17 cellular contexts compared by ENCODE assay signal in the genomic region with DNA sequence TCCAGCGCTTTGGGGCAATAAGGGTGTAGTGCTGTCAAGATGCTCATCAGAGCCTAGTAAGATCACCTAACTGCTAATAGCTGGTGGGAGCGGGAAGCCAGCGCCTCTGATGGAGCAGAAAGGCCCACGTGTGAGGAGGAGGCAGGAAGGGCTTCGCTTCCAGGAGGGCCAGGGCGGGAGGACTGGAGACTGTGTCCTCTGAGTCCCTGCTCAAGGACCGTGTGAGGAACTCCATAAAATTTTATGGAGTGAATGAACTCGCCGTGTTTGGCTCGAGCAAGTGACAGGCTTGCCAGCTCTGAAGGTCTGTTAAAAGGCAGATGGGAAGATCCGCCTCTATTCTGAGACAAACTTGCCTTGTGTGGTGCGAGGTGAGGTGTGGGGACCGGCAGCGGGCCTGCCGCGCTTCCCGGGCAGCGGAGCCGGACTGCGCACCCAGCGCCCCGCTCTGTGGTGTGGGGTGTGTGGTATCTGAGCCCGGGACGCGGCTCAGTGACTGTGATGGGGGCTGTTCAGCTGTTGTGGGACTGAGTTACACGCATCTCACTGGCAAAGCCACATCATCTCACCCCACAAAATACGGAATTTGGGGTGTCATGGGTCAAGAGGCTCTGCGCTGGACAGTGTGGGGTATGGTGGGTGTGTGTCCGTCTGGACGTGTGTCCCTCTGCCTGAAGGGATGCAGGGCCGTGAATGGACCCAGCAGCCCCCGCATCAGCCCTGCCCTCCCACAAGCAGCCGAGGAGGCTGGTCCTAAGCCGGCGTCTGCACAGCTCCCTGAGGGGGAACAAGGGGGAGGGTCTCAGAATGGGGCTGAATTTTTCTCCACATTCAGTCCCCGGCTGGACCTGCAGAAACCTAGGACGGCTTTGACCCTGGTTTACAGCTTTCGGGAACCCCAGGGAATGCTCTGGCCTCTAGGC.
DNase-seq lines count a peak whose midpoint lies in the region; ATAC-seq and TF ChIP-seq lines count a peak whose summit lies in the region.
"Had no signal": no experiment of that assay in that cellular context is flagged by ENCODE, and none has a peak within 500 bp of the region (broad histone marks: within the 10 kb centered on the region; RNA-seq: fewer than 3 reads in every experiment).

No MANE protein-coding gene starts in this region.

- peak overlapping the region; percentile 39 for H3K4ac ChIP-seq in neuronal stem cell (ENCODE audit: low read length)

- H2BK5ac ChIP-seq in neuronal stem cell (ENCODE audit: low read length), result peak overlapping the region; percentile 48

- H3K14ac ChIP-seq in neuronal stem cell (ENCODE audit: low read length), result peak overlapping the region; percentile 57

- H3K9ac ChIP-seq in BLaER1 treated with 17β-estradiol and CSF1 and Interleukin-3, amounts not matched to agents 10 nM and 100 nM, result peak overlapping the region in 3 of 11 experiments; percentile 14 to 37 (median 28); a peak in 3 of 22 replicates
- H3K9ac ChIP-seq in neuronal stem cell (ENCODE audit: low read depth, low read length, poor library complexity), result peak overlapping the region; percentile 30
- H3K9ac ChIP-seq in Karpas-422 (ENCODE audit: low read length), result no peak overlapping the region

- no peak for TF ChIP-seq CTCF in esophagus squamous epithelium (IDR thresholded peaks at IDR 0.05)

- TF ChIP-seq POLR2A in esophagus squamous epithelium (IDR thresholded peaks at IDR 0.05), result no peak

- no peaks in the 10 kb centered on the region for H3K9me3 ChIP-seq in BLaER1 treated with 17β-estradiol and CSF1 and Interleukin-3, amounts not matched to agents 10 nM and 100 nM (replicated peaks in 1 of 11)
- H3K9me3 ChIP-seq in neuronal stem cell (replicated peaks in 1 of 2; ENCODE audit: control insufficient read depth in 2 of 2, insufficient read depth in 1 of 2, low read depth in 1 of 2, low read length in 2 of 2) (no peaks in the 10 kb centered on the region), Karpas-422 (ENCODE audit: low read length) (no peaks in the 10 kb centered on the region), esophagus squamous epithelium (no peaks in the 10 kb centered on the region)
- H3K9me3 ChIP-seq: heart right ventricle, suprapubic skin had no signal

- peak overlapping the region; percentile 22 for H2BK120ac ChIP-seq in neuronal stem cell (ENCODE audit: low read depth, low read length)

- H3K9me2 ChIP-seq in Karpas-422 (replicated peaks; ENCODE audit: insufficient read depth, low read length), result no peaks in the 10 kb centered on the region

- H3K27ac ChIP-seq in BLaER1 treated with 17β-estradiol and CSF1 and Interleukin-3, amounts not matched to agents 10 nM and 100 nM, result no peak overlapping the region
- H3K27ac ChIP-seq in neuronal stem cell (replicated peaks; ENCODE audit: low read length) (no peak overlapping the region), Karpas-422 (ENCODE audit: low read length) (no peak overlapping the region), esophagus squamous epithelium (no peak overlapping the region)
- H3K27ac ChIP-seq: heart right ventricle, suprapubic skin had no signal

- DNase-seq in DMS79 (lab: John Stamatoyannopoulos, UW) (peak; percentile 68), neuronal stem cell (ENCODE audit: low spot score) (no peak), Karpas-422 (no peak), esophagus squamous epithelium (lab: John Stamatoyannopoulos, UW) (no peak)
- DNase-seq in activated CD8-positive, alpha-beta memory T cell treated with anti-CD3 and anti-CD28 coated beads, Interleukin-2, amount 50 U/mL, for 48 hours, result peak; percentile 43
- DNase-seq: activated gamma-delta T cell; amniotic stem cell; central memory CD4-positive, alpha-beta T cell; DMS153; effector memory CD4-positive, alpha-beta T cell; KBM-7; NCI-H1105; NCI-H2171 had no signal

- no peaks in the 10 kb centered on the region for H4K20me1 ChIP-seq in BLaER1 treated with 17β-estradiol and CSF1 and Interleukin-3, amounts not matched to agents 10 nM and 100 nM
- H4K20me1 ChIP-seq in Karpas-422 (ENCODE audit: insufficient read depth, low read depth, low read length), result no peaks in the 10 kb centered on the region; the same call in 1 of the 2 replicates

- H4K8ac ChIP-seq in neuronal stem cell (ENCODE audit: low read depth, low read length), result no peak overlapping the region

- no CpG with 5 or more reads among the region's 38 CpGs for WGBS in neuronal stem cell (ENCODE audit: extremely low coverage in 2 of 2, insufficient read length in 2 of 2, insufficient replicate concordance in 1 of 2), 2 donors
- WGBS in esophagus squamous epithelium, 2 donors, result 59 to 72% methylated on average over 5 to 12 of the region's 38 CpGs

- H3K27me3 ChIP-seq in BLaER1 treated with 17β-estradiol and CSF1 and Interleukin-3, amounts not matched to agents 10 nM and 100 nM, result peaks cover 0 to 13% (median 5%) of the 10 kb centered on the region in 11 experiments; a peak in 6 of 22 replicates
- H3K27me3 ChIP-seq in neuronal stem cell (ENCODE audit: control insufficient read depth in 3 of 3, insufficient read depth in 3 of 3, low read depth in 1 of 3, low read length in 3 of 3) (peaks cover 0 to 29% (median 0%) of the 10 kb centered on the region in 3 experiments), Karpas-422 (ENCODE audit: low read length) (peaks cover 2% of the 10 kb centered on the region; the same call in 1 of the 2 replicates), esophagus squamous epithelium (peaks cover 0 to 15% (median 0%) of the 10 kb centered on the region in 4 donors)

- H3K79me1 ChIP-seq in neuronal stem cell (ENCODE audit: low read depth, low read length), result no peaks in the 10 kb centered on the region

- intact Hi-C loops in esophagus squamous epithelium (cut with DNase I), result no loop called here

- no peak overlapping the region for H3K4me3 ChIP-seq in BLaER1 treated with 17β-estradiol and CSF1 and Interleukin-3, amounts not matched to agents 10 nM and 100 nM
- no peak overlapping the region for H3K4me3 ChIP-seq in neuronal stem cell (ENCODE audit: low read length in 2 of 2)
- no peak overlapping the region for H3K4me3 ChIP-seq in Karpas-422 (ENCODE audit: low read length)
- H3K4me3 ChIP-seq in esophagus squamous epithelium, result no peak overlapping the region
- H3K4me3 ChIP-seq: heart right ventricle, suprapubic skin had no signal

- H3K79me2 ChIP-seq in Karpas-422 (ENCODE audit: low read length), result no peaks in the 10 kb centered on the region

- peaks cover 11 to 73% (median 50%) of the 10 kb centered on the region in 10 experiments; a peak in 19 of 20 replicates for H3K4me1 ChIP-seq in BLaER1 treated with 17β-estradiol and CSF1 and Interleukin-3, amounts not matched to agents 10 nM and 100 nM
- H3K4me1 ChIP-seq in neuronal stem cell (ENCODE audit: control insufficient read depth in 2 of 2, insufficient read depth in 1 of 2, low read depth in 1 of 2, low read length in 2 of 2), result peaks cover 3 to 23% of the 10 kb centered on the region in 2 donors
- H3K4me1 ChIP-seq in Karpas-422 (ENCODE audit: low read length), result peaks cover 36% of the 10 kb centered on the region
- peaks cover 0 to 7% (median 0%) of the 10 kb centered on the region in 3 donors for H3K4me1 ChIP-seq in esophagus squamous epithelium

- H2BK15ac ChIP-seq in neuronal stem cell (ENCODE audit: low read length), result no peak overlapping the region

- H4K91ac ChIP-seq in neuronal stem cell (ENCODE audit: low read depth, low read length, poor library complexity), result peak overlapping the region; percentile 64

- H3K23ac ChIP-seq in neuronal stem cell (ENCODE audit: low read depth, low read length, poor library complexity), result no peak overlapping the region

- no peak overlapping the region for H2AFZ ChIP-seq in neuronal stem cell (ENCODE audit: low read length)
- H2AFZ ChIP-seq in Karpas-422 (ENCODE audit: low read length), result no peak overlapping the region

- H2BK12ac ChIP-seq in neuronal stem cell (ENCODE audit: low read length), result peak overlapping the region; percentile 60

- no peak for ATAC-seq in HG03565 (IDR thresholded peaks at IDR 0.05; ENCODE audit: unreplicated experiment)

- H2AK5ac ChIP-seq in neuronal stem cell (ENCODE audit: low read depth, low read length), result no peak overlapping the region

- H3K4me2 ChIP-seq in BLaER1 treated with 17β-estradiol and CSF1 and Interleukin-3, amounts not matched to agents 10 nM and 100 nM, result peak overlapping the region in 8 of 11 experiments; percentile 62 to 84 (median 79); a peak in 15 of 22 replicates
- H3K4me2 ChIP-seq in neuronal stem cell (ENCODE audit: insufficient read depth, low read length, poor library complexity, severe bottlenecking) (no peak overlapping the region), Karpas-422 (ENCODE audit: low read depth, low read length, poor library complexity, severe bottlenecking) (no peak overlapping the region)

- H3K18ac ChIP-seq in neuronal stem cell (ENCODE audit: low read length), result peak overlapping the region; percentile 76

- H3K36me3 ChIP-seq in BLaER1 treated with 17β-estradiol and CSF1 and Interleukin-3, amounts not matched to agents 10 nM and 100 nM, result no peaks in the 10 kb centered on the region
- H3K36me3 ChIP-seq in neuronal stem cell (replicated peaks in 1 of 2; ENCODE audit: control insufficient read depth in 2 of 2, insufficient read depth in 2 of 2, low read length in 2 of 2) (no peaks in the 10 kb centered on the region), Karpas-422 (ENCODE audit: insufficient read depth, low read length) (no peaks in the 10 kb centered on the region), esophagus squamous epithelium (no peaks in the 10 kb centered on the region)
- H3K36me3 ChIP-seq: heart right ventricle, suprapubic skin had no signal

Comparison
In these comparisons a context has a peak if more than half of its experiments do, and no peak if none do; other contexts are left out.
1. H3K4me2 ChIP-seq: peak in BLaER1 treated with 17β-estradiol and CSF1 and Interleukin-3, amounts not matched to agents 10 nM and 100 nM (8 of 11); none in neuronal stem cell (single experiment) and Karpas-422 (single experiment).
2. DNase-seq: peak in DMS79 (single experiment) and activated CD8-positive, alpha-beta memory T cell treated with anti-CD3 and anti-CD28 coated beads, Interleukin-2, amount 50 U/mL, for 48 hours (single experiment); none in neuronal stem cell (single experiment), Karpas-422 (single experiment) and esophagus squamous epithelium (single experiment).